23 cellular contexts compared by ENCODE assay signal in the genomic region with DNA sequence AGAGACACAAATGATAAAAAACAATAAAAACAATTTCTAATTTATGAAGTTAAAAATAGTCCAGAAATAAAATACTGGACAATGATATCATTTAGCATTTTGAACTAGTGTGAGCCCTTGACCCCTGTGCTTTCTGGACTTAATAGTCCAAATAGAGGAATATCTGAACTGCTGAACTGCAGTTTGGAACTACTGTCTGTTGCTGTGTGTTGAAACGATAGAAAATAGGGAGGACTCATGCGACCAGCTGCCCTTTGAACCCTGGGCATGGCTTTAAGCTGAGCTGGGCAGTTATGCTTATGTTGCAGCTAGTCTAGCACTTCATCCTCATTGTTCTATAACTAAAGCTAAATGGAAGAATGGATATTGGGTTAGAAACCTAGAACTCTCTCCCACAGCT.
DNase-seq lines count a peak whose midpoint lies in the region; ATAC-seq and TF ChIP-seq lines count a peak whose summit lies in the region.
"Had no signal": no experiment of that assay in that cellular context is flagged by ENCODE, and none has a peak within 500 bp of the region (broad histone marks: within the 10 kb centered on the region; RNA-seq: fewer than 3 reads in every experiment).

No MANE protein-coding gene starts in this region.

- H3K27me3 ChIP-seq in liver (ENCODE audit: control insufficient read depth in 4 of 4, insufficient read depth in 4 of 4, low read length in 3 of 4), result no peaks in the 10 kb centered on the region
- no peaks in the 10 kb centered on the region for H3K27me3 ChIP-seq in CD4-positive, alpha-beta memory T cell (ENCODE audit: insufficient read depth, low read length)
- H3K27me3 ChIP-seq: BLaER1 treated with 17β-estradiol and CSF1 and Interleukin-3, amounts not matched to agents 10 nM and 100 nM had no signal

- no peaks in the 10 kb centered on the region for H3K4me1 ChIP-seq in liver (ENCODE audit: control insufficient read depth in 4 of 4, insufficient read depth in 4 of 4, low read length in 3 of 4)
- H3K4me1 ChIP-seq in CD4-positive, alpha-beta memory T cell (ENCODE audit: insufficient read depth, low read length), result no peaks in the 10 kb centered on the region
- H3K4me1 ChIP-seq: BLaER1 treated with 17β-estradiol and CSF1 and Interleukin-3, amounts not matched to agents 10 nM and 100 nM had no signal

- H3K4me3 Mint-ChIP-seq in CD4-positive, alpha-beta memory T cell, result no peak overlapping the region
- H3K4me3 Mint-ChIP-seq: B cell; CD4-positive, alpha-beta T cell; CD8-positive, alpha-beta memory T cell had no signal

- H3K36me3 ChIP-seq in liver (ENCODE audit: control insufficient read depth in 4 of 4, insufficient read depth in 3 of 4, low read depth in 1 of 4, low read length in 3 of 4), result no peaks in the 10 kb centered on the region
- H3K36me3 ChIP-seq in CD4-positive, alpha-beta memory T cell (ENCODE audit: insufficient read depth, low read length), result no peaks in the 10 kb centered on the region
- H3K36me3 ChIP-seq: BLaER1 treated with 17β-estradiol and CSF1 and Interleukin-3, amounts not matched to agents 10 nM and 100 nM had no signal

- H3K27ac Mint-ChIP-seq in CD4-positive, alpha-beta memory T cell, result no peak overlapping the region
- H3K27ac Mint-ChIP-seq: B cell; CD4-positive, alpha-beta T cell; CD8-positive, alpha-beta memory T cell had no signal

- TF ChIP-seq CTCF in liver (IDR thresholded peaks at IDR 0.05; ENCODE audit: low read depth, low read length, missing input control), result no peak

- no peak overlapping the region for H3K27ac ChIP-seq in liver (ENCODE audit: low read depth in 1 of 2, low read length in 2 of 2)
- no peak overlapping the region for H3K27ac ChIP-seq in CD4-positive, alpha-beta memory T cell (ENCODE audit: low read depth, low read length)
- H3K27ac ChIP-seq: BLaER1 treated with 17β-estradiol and CSF1 and Interleukin-3, amounts not matched to agents 10 nM and 100 nM; C4-2B had no signal

- H3K4me3 ChIP-seq in liver (ENCODE audit: low read depth in 1 of 3, low read length in 3 of 3), result no peak overlapping the region
- H3K4me3 ChIP-seq in CD4-positive, alpha-beta memory T cell (ENCODE audit: low read length in 2 of 2), result no peak overlapping the region
- H3K4me3 ChIP-seq: BLaER1 treated with 17β-estradiol and CSF1 and Interleukin-3, amounts not matched to agents 10 nM and 100 nM; GM12878 had no signal

- no peak overlapping the region for H3K9ac ChIP-seq in liver (ENCODE audit: low read depth in 1 of 2, low read length in 2 of 2)
- H3K9ac ChIP-seq: BLaER1 treated with 17β-estradiol and CSF1 and Interleukin-3, amounts not matched to agents 10 nM and 100 nM had no signal

- no peaks in the 10 kb centered on the region for H3K36me3 Mint-ChIP-seq in CD4-positive, alpha-beta memory T cell
- H3K36me3 Mint-ChIP-seq: CD8-positive, alpha-beta memory T cell had no signal

- ATAC-seq in left lobe of liver (peak; percentile 88), Right ventricle myocardium superior (ENCODE audit: poor library complexity) (no peak), GM21825 (IDR thresholded peaks at IDR 0.05; ENCODE audit: unreplicated experiment) (no peak)
- ATAC-seq: GM12878 had no signal

- peak; percentile 3 for DNase-seq in HuH-7 (ENCODE audit: low spot score)
- no peak for DNase-seq in left lobe of liver (ENCODE audit: low spot score)
- no peak for DNase-seq in Right ventricle myocardium superior
- no peak for DNase-seq in ureter (ENCODE audit: low spot score)
- DNase-seq in CD4-positive, alpha-beta memory T cell, result no peak
- DNase-seq: 8988T; AML-193; CD4-positive, alpha-beta T cell; CD8-positive, alpha-beta memory T cell; COR-L47; DMS 273 treated with DMSO at 0.1 percent for 48 hours; DMS153; DMS53; DMS79; DND-41; EL; GDM1 had no signal

- 24% methylated on average over 2 of the region's 2 CpGs for WGBS in liver

- no peaks in the 10 kb centered on the region for H3K4me1 Mint-ChIP-seq in CD4-positive, alpha-beta memory T cell
- H3K4me1 Mint-ChIP-seq: B cell; CD8-positive, alpha-beta memory T cell had no signal

- no peak for TF ChIP-seq RAD21 in liver (IDR thresholded peaks at IDR 0.05)

- no peaks in the 10 kb centered on the region for H3K9me3 ChIP-seq in liver (ENCODE audit: control insufficient read depth in 4 of 4, low read length in 3 of 4)
- H3K9me3 ChIP-seq in CD4-positive, alpha-beta memory T cell (ENCODE audit: control insufficient read depth in 1 of 2, low read length in 2 of 2), result no peaks in the 10 kb centered on the region
- H3K9me3 ChIP-seq: BLaER1 treated with 17β-estradiol and CSF1 and Interleukin-3, amounts not matched to agents 10 nM and 100 nM had no signal

- H3K9me3 Mint-ChIP-seq in CD4-positive, alpha-beta memory T cell, result no peaks in the 10 kb centered on the region
- H3K9me3 Mint-ChIP-seq: CD4-positive, alpha-beta T cell; CD8-positive, alpha-beta memory T cell had no signal

- H3K27me3 Mint-ChIP-seq in CD4-positive, alpha-beta memory T cell, result no peaks in the 10 kb centered on the region
- H3K27me3 Mint-ChIP-seq: B cell; CD4-positive, alpha-beta T cell had no signal

- CTCF ChIA-PET in CD4-positive, alpha-beta memory T cell (lab: Charles Lee; ENCODE audit: partially characterized antibody), result no interaction called here

- intact Hi-C loops in Right ventricle myocardium superior (cut with DNase I), result no loop called here
- intact Hi-C loops in CD4-positive, alpha-beta memory T cell (cut with micrococcal nuclease), result no loop called here

- POLR2A ChIA-PET in CD4-positive, alpha-beta memory T cell (lab: Charles Lee; ENCODE audit: partially characterized antibody), result no interaction called here

TF ChIP-seq in liver, 16 proteins besides CTCF, POLR2A, EP300 and RAD21:
- TF ChIP-seq TAF1 (conservative IDR thresholded peaks at IDR 0.05) (no peak), HNF4G (IDR thresholded peaks at IDR 0.05) (peak; percentile 63), NR2F2 (IDR thresholded peaks at IDR 0.05) (no peak), ATF3 (IDR thresholded peaks at IDR 0.05) (no peak), GABPA (IDR thresholded peaks at IDR 0.05 in 1 of 2, conservative IDR thresholded peaks at IDR 0.05 in 1 of 2) (no peak), RXRA (IDR thresholded peaks at IDR 0.05) (peak; percentile 62 to 63), HNF4A (conservative IDR thresholded peaks at IDR 0.05) (peak; percentile 82 to 92), SP1 (IDR thresholded peaks at IDR 0.05) (peak; percentile 32)
